ENCODE assay signal across 16 cellular contexts in the genomic region with DNA sequence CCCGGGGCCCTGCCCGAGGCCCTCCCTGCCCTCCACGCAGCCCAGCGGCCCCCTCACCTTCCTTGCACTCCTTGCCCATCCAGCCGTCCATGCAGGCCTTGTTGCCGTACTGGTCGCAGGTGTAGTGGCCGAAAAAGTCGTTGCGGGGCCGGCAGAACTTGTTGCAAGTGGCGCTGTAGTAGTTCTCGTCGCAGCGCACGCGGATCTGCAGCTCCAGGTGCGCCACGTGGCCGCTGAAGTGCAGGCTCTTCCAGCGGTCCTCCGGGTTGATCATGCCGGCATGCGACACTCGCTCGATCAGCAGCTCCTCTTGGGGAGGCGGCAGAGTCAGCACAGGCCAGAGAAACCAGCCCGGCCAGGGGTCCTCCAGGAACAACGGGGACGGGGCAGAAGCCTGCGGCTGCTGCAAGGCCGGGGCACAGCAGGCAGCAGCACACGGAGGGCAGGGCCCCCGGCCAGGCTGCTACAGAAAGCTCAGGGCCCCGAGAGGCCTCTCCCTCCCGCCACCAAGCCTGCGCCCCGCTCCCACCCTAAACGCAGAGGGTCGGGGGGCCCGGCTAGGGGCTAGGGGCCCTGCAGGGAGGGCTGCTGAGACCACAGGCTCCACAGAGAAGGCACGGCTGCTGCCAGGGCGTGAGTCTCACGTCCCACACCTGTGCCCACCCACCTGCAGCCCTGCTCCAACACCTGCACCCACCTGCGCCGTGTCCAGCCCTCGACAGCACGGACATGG.
"Had no signal": no experiment of that assay in that cellular context is flagged by ENCODE, and none has a peak within 500 bp of the region (broad histone marks: within the 10 kb centered on the region; RNA-seq: fewer than 3 reads in every experiment).

No MANE protein-coding gene starts in this region.

- H3K27me3 ChIP-seq: hepatocyte, testis had no signal

- H3K36me3 ChIP-seq: spleen had no signal

- H3K9me3 ChIP-seq: esophagus muscularis mucosa, spleen, testis had no signal

- H3K4me2 ChIP-seq: hepatocyte had no signal

- H3K4me3 ChIP-seq: esophagus muscularis mucosa, hepatocyte, spleen, testis had no signal

- H3K27ac ChIP-seq: esophagus muscularis mucosa, hepatocyte, spleen, testis had no signal

- H3K4me1 ChIP-seq: testis had no signal

- DNase-seq: activated B cell treated with CpG ODN at 0.5 μM for 24 hours; activated CD4-positive, alpha-beta memory T cell treated with anti-CD3 and anti-CD28 coated beads for 36 hours; activated CD4-positive, alpha-beta T cell treated with anti-CD3 and anti-CD28 coated beads for 4 hours; activated gamma-delta T cell treated with Interleukin-2 at 50 U/mL for 16 hours; activated naive CD8-positive, alpha-beta T cell treated with anti-CD3 and anti-CD28 coated beads for 36 hours; activated T-cell treated with anti-CD3 and anti-CD28 coated beads for 4 hours; amniotic stem cell; effector CD8-positive, alpha-beta T cell; mammary epithelial cell; midbrain; nephron progenitor cell; spleen; stimulated activated CD4-positive, alpha-beta T cell treated with anti-CD3 and anti-CD28 coated beads, Interleukin-4, amount 100 ng/mL, for 4 hours; testis had no signal
